In the genomic region with DNA sequence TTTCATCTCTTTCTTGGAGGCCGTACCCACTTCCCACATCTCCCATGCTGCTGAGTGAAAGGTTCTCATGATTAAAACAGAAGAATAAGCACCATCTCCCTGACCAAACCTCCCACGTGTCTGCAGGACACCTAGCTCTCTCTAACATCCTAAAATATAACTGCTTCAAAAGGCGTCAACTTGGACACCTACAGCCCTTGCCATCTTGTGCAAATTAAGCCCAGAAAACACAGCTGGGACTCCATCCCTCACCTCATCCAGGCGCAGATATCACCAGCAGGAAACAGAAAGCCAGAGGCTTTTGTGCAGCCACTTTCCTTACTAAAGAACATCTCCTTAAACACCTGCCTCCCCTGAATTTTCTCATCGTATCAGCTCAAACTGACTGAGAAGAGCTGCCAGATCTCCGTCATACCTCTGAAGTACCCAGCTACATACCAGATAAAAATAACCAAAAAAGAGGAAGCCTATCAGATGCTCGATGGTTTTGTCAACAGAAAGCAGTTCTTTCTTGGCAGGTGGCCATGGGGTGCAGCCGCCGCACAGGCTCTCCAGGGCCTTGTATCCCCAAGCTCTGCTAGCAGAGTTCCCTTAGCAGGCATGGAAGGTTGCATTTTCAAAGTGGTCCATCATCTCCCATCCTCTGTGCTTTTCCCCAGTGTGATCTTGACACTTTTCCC, we compare ENCODE assay signal across 1 cellular context.
TF ChIP-seq lines count a peak whose summit lies in the region.

No MANE protein-coding gene starts in this region.

TF ChIP-seq in GM12878, 131 proteins besides CTCF, POLR2A, EP300 and RAD21 (continued from another document):
- TF ChIP-seq, protein P1, sequence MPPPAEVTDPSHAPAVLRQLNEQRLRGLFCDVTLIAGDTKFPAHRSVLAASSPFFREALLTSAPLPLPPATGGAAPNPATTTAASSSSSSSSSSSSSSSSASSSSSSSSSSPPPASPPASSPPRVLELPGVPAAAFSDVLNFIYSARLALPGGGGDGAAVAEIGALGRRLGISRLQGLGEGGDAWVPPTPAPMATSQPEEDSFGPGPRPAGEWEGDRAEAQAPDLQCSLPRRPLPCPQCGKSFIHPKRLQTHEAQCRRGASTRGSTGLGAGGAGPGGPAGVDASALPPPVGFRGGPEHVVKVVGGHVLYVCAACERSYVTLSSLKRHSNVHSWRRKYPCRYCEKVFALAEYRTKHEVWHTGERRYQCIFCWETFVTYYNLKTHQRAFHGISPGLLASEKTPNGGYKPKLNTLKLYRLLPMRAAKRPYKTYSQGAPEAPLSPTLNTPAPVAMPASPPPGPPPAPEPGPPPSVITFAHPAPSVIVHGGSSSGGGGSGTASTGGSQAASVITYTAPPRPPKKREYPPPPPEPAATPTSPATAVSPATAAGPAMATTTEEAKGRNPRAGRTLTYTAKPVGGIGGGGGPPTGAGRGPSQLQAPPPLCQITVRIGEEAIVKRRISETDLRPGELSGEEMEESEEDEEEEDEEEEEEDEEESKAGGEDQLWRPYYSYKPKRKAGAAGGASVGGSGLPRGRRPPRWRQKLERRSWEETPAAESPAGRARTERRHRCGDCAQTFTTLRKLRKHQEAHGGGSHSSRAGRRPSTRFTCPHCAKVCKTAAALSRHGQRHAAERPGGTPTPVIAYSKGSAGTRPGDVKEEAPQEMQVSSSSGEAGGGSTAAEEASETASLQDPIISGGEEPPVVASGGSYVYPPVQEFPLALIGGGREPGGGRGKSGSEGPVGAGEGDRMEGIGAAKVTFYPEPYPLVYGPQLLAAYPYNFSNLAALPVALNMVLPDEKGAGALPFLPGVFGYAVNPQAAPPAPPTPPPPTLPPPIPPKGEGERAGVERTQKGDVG (CRISPR knock-in tag; IDR thresholded peaks at IDR 0.05): no peak
- no peak for TF ChIP-seq ZNF207 (IDR thresholded peaks at IDR 0.05; ENCODE audit: borderline replicate concordance)
- no peak for TF ChIP-seq IKZF1 (conservative IDR thresholded peaks at IDR 0.05)
- TF ChIP-seq RCOR1 (conservative IDR thresholded peaks at IDR 0.05; ENCODE audit: low read depth, low read length): no peak
- TF ChIP-seq FOXM1 (IDR thresholded peaks at IDR 0.05; ENCODE audit: low read depth, low read length): no peak
- no peak for TF ChIP-seq STAT3 (IDR thresholded peaks at IDR 0.05; ENCODE audit: low read depth, low read length)
- no peak for TF ChIP-seq FOXK2 (IDR thresholded peaks at IDR 0.05)
- TF ChIP-seq ZNF384 (IDR thresholded peaks at IDR 0.05; ENCODE audit: borderline replicate concordance, low read depth, low read length): no peak
- no peak for TF ChIP-seq ZNF217 (IDR thresholded peaks at IDR 0.05)
- TF ChIP-seq, protein P2, sequence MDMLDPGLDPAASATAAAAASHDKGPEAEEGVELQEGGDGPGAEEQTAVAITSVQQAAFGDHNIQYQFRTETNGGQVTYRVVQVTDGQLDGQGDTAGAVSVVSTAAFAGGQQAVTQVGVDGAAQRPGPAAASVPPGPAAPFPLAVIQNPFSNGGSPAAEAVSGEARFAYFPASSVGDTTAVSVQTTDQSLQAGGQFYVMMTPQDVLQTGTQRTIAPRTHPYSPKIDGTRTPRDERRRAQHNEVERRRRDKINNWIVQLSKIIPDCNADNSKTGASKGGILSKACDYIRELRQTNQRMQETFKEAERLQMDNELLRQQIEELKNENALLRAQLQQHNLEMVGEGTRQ (IDR thresholded peaks at IDR 0.05; ENCODE audit: borderline replicate concordance, low read depth, low read length): no peak
- TF ChIP-seq SUPT20H (IDR thresholded peaks at IDR 0.05; ENCODE audit: borderline replicate concordance, control insufficient read depth, low read depth, low read length): no peak
- TF ChIP-seq TCF7 (IDR thresholded peaks at IDR 0.05; ENCODE audit: borderline replicate concordance): no peak
- no peak for TF ChIP-seq DPF2 (IDR thresholded peaks at IDR 0.05)
- 0 out of 2 replicates have a peak, but pooled peaks have one; percentile 31 for TF ChIP-seq CREB1 (IDR thresholded peaks at IDR 0.05; ENCODE audit: low read depth)
- TF ChIP-seq MTA2 (IDR thresholded peaks at IDR 0.05; ENCODE audit: low read depth): no peak
- TF ChIP-seq, protein P3, sequence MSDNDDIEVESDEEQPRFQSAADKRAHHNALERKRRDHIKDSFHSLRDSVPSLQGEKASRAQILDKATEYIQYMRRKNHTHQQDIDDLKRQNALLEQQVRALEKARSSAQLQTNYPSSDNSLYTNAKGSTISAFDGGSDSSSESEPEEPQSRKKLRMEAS (IDR thresholded peaks at IDR 0.05; ENCODE audit: low read depth, low read length): no peak
- TF ChIP-seq GABPA (IDR thresholded peaks at IDR 0.05; ENCODE audit: low read depth): no peak
- TF ChIP-seq, protein P4, sequence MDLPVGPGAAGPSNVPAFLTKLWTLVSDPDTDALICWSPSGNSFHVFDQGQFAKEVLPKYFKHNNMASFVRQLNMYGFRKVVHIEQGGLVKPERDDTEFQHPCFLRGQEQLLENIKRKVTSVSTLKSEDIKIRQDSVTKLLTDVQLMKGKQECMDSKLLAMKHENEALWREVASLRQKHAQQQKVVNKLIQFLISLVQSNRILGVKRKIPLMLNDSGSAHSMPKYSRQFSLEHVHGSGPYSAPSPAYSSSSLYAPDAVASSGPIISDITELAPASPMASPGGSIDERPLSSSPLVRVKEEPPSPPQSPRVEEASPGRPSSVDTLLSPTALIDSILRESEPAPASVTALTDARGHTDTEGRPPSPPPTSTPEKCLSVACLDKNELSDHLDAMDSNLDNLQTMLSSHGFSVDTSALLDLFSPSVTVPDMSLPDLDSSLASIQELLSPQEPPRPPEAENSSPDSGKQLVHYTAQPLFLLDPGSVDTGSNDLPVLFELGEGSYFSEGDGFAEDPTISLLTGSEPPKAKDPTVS (IDR thresholded peaks at IDR 0.05; ENCODE audit: low read depth, low read length): no peak
- TF ChIP-seq BACH1 (IDR thresholded peaks at IDR 0.05; ENCODE audit: borderline replicate concordance): no peak
- no peak for TF ChIP-seq KLF5 (IDR thresholded peaks at IDR 0.05; ENCODE audit: partially characterized antibody)
- TF ChIP-seq RAD51 (IDR thresholded peaks at IDR 0.05): no peak
- TF ChIP-seq HDGF (IDR thresholded peaks at IDR 0.05): no peak
- TF ChIP-seq SPI1 (IDR thresholded peaks at IDR 0.05; ENCODE audit: borderline replicate concordance, insufficient read depth, low read depth, low read length): peak; percentile 97
- no peak for TF ChIP-seq JUND (IDR thresholded peaks at IDR 0.05; ENCODE audit: low read depth, low read length)
- no peak for TF ChIP-seq SMAD5 (IDR thresholded peaks at IDR 0.05; ENCODE audit: low read depth)
- no peak for TF ChIP-seq SIX5 (IDR thresholded peaks at IDR 0.05; ENCODE audit: low read depth, low read length, severe bottlenecking)
- TF ChIP-seq, protein P5, sequence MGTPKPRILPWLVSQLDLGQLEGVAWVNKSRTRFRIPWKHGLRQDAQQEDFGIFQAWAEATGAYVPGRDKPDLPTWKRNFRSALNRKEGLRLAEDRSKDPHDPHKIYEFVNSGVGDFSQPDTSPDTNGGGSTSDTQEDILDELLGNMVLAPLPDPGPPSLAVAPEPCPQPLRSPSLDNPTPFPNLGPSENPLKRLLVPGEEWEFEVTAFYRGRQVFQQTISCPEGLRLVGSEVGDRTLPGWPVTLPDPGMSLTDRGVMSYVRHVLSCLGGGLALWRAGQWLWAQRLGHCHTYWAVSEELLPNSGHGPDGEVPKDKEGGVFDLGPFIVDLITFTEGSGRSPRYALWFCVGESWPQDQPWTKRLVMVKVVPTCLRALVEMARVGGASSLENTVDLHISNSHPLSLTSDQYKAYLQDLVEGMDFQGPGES (IDR thresholded peaks at IDR 0.05): no peak
- TF ChIP-seq NR2C2 (IDR thresholded peaks at IDR 0.05; ENCODE audit: borderline replicate concordance, control insufficient read depth, insufficient read length, low read depth): no peak
- TF ChIP-seq NR2F1 (conservative IDR thresholded peaks at IDR 0.05): no peak
- TF ChIP-seq, protein P6, sequence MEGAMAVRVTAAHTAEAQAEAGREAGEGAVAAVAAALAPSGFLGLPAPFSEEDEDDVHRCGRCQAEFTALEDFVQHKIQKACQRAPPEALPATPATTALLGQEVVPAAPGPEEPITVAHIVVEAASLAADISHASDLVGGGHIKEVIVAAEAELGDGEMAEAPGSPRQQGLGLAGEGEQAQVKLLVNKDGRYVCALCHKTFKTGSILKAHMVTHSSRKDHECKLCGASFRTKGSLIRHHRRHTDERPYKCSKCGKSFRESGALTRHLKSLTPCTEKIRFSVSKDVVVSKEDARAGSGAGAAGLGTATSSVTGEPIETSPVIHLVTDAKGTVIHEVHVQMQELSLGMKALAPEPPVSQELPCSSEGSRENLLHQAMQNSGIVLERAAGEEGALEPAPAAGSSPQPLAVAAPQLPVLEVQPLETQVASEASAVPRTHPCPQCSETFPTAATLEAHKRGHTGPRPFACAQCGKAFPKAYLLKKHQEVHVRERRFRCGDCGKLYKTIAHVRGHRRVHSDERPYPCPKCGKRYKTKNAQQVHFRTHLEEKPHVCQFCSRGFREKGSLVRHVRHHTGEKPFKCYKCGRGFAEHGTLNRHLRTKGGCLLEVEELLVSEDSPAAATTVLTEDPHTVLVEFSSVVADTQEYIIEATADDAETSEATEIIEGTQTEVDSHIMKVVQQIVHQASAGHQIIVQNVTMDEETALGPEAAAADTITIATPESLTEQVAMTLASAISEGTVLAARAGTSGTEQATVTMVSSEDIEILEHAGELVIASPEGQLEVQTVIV (IDR thresholded peaks at IDR 0.05; ENCODE audit: borderline replicate concordance, partially characterized antibody): no peak
- TF ChIP-seq CBX3 (IDR thresholded peaks at IDR 0.05; ENCODE audit: borderline replicate concordance, low read depth): no peak
- TF ChIP-seq, protein P7, sequence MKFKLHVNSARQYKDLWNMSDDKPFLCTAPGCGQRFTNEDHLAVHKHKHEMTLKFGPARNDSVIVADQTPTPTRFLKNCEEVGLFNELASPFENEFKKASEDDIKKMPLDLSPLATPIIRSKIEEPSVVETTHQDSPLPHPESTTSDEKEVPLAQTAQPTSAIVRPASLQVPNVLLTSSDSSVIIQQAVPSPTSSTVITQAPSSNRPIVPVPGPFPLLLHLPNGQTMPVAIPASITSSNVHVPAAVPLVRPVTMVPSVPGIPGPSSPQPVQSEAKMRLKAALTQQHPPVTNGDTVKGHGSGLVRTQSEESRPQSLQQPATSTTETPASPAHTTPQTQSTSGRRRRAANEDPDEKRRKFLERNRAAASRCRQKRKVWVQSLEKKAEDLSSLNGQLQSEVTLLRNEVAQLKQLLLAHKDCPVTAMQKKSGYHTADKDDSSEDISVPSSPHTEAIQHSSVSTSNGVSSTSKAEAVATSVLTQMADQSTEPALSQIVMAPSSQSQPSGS (IDR thresholded peaks at IDR 0.05; ENCODE audit: low read length): peak; percentile 40; the same call in 1 of the 2 replicates
- no peak for TF ChIP-seq NR2C1 (IDR thresholded peaks at IDR 0.05)
- no peak for TF ChIP-seq SREBF2 (IDR thresholded peaks at IDR 0.05; ENCODE audit: low read length)
- TF ChIP-seq ZBED1 (IDR thresholded peaks at IDR 0.05; ENCODE audit: borderline replicate concordance): no peak
- no peak for TF ChIP-seq FOS (IDR thresholded peaks at IDR 0.05; ENCODE audit: borderline replicate concordance, extremely low read depth, insufficient read length)
- TF ChIP-seq LARP7 (IDR thresholded peaks at IDR 0.05): no peak
- TF ChIP-seq PML (IDR thresholded peaks at IDR 0.05; ENCODE audit: low read length): no peak
- no peak; the same call in 1 of the 2 replicates for TF ChIP-seq TAF1 (IDR thresholded peaks at IDR 0.05; ENCODE audit: borderline replicate concordance, low read depth, low read length)
- no peak for TF ChIP-seq IRF4 (IDR thresholded peaks at IDR 0.05; ENCODE audit: low read depth, low read length)
- TF ChIP-seq MEF2B (IDR thresholded peaks at IDR 0.05; ENCODE audit: partially characterized antibody, poor library complexity, severe bottlenecking): peak; percentile 51
- TF ChIP-seq RUNX3 (IDR thresholded peaks at IDR 0.05; ENCODE audit: low read length): peak; percentile 2; the same call in 1 of the 2 replicates
- TF ChIP-seq BRCA1 (IDR thresholded peaks at IDR 0.05; ENCODE audit: low read depth, low read length): no peak
- peak; percentile 57 for TF ChIP-seq SMAD1 (IDR thresholded peaks at IDR 0.05; ENCODE audit: low read depth, partially characterized antibody)
- TF ChIP-seq POU2F2 (IDR thresholded peaks at IDR 0.05; ENCODE audit: borderline replicate concordance, low read depth, low read length): no peak
- TF ChIP-seq, protein P8, sequence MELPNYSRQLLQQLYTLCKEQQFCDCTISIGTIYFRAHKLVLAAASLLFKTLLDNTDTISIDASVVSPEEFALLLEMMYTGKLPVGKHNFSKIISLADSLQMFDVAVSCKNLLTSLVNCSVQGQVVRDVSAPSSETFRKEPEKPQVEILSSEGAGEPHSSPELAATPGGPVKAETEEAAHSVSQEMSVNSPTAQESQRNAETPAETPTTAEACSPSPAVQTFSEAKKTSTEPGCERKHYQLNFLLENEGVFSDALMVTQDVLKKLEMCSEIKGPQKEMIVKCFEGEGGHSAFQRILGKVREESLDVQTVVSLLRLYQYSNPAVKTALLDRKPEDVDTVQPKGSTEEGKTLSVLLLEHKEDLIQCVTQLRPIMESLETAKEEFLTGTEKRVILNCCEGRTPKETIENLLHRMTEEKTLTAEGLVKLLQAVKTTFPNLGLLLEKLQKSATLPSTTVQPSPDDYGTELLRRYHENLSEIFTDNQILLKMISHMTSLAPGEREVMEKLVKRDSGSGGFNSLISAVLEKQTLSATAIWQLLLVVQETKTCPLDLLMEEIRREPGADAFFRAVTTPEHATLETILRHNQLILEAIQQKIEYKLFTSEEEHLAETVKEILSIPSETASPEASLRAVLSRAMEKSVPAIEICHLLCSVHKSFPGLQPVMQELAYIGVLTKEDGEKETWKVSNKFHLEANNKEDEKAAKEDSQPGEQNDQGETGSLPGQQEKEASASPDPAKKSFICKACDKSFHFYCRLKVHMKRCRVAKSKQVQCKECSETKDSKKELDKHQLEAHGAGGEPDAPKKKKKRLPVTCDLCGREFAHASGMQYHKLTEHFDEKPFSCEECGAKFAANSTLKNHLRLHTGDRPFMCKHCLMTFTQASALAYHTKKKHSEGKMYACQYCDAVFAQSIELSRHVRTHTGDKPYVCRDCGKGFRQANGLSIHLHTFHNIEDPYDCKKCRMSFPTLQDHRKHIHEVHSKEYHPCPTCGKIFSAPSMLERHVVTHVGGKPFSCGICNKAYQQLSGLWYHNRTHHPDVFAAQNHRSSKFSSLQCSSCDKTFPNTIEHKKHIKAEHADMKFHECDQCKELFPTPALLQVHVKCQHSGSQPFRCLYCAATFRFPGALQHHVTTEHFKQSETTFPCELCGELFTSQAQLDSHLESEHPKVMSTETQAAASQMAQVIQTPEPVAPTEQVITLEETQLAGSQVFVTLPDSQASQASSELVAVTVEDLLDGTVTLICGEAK (IDR thresholded peaks at IDR 0.05; ENCODE audit: borderline replicate concordance): no peak
- TF ChIP-seq, protein P9, sequence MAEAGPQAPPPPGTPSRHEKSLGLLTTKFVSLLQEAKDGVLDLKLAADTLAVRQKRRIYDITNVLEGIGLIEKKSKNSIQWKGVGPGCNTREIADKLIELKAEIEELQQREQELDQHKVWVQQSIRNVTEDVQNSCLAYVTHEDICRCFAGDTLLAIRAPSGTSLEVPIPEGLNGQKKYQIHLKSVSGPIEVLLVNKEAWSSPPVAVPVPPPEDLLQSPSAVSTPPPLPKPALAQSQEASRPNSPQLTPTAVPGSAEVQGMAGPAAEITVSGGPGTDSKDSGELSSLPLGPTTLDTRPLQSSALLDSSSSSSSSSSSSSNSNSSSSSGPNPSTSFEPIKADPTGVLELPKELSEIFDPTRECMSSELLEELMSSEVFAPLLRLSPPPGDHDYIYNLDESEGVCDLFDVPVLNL (IDR thresholded peaks at IDR 0.05; ENCODE audit: low read depth, low read length): no peak
- 0 out of 2 replicates have a peak, but pooled peaks have one; percentile 67 for TF ChIP-seq ASH2L (IDR thresholded peaks at IDR 0.05; ENCODE audit: borderline replicate concordance, low read depth)
